8 cellular contexts compared by ENCODE assay signal in genomic region chr16:79597277-79597676, GRCh38. TPM values are rescaled to one million over a fixed set of nuclear protein-coding genes. Genes with fewer than 3 reads are reported as not detected.
A peak's percentile ranks its signal among the peaks of the same experiment; 100 is the strongest.
DNase-seq lines count a peak whose midpoint lies in the region; ATAC-seq and TF ChIP-seq lines count a peak whose summit lies in the region.

No MANE protein-coding gene starts in this region.

- no peak overlapping the region for H3K4me3 Mint-ChIP-seq in MCF 10A (ENCODE audit: unreplicated experiment)

- TF ChIP-seq CTCF in breast epithelium (IDR thresholded peaks at IDR 0.05), result no peak
- TF ChIP-seq CTCF in MCF 10A (IDR thresholded peaks at IDR 0.05; ENCODE audit: unreplicated experiment), result no peak
- TF ChIP-seq CTCF in dorsolateral prefrontal cortex (IDR thresholded peaks at IDR 0.05 in 54 of 56, conservative IDR thresholded peaks at IDR 0.05 in 2 of 56; ENCODE audit: low read depth in 1 of 56, partially characterized antibody in 56 of 56), result no peak
- no peak for TF ChIP-seq CTCF in upper lobe of left lung (IDR thresholded peaks at IDR 0.05)

- peaks cover 0 to under 1% of the 10 kb centered on the region in 2 donors for H3K4me1 ChIP-seq in breast epithelium
- H3K4me1 ChIP-seq in muscle layer of duodenum (ENCODE audit: control insufficient read depth in 1 of 2, insufficient read depth in 2 of 2, low read length in 2 of 2), result peaks cover 3 to 15% of the 10 kb centered on the region in 2 donors
- peaks cover under 1 to 18% (median 2%) of the 10 kb centered on the region in 4 donors for H3K4me1 ChIP-seq in upper lobe of left lung

- H3K27me3 Mint-ChIP-seq in MCF 10A (ENCODE audit: insufficient read depth, unreplicated experiment), result no peaks in the 10 kb centered on the region

- TF ChIP-seq EP300 in upper lobe of left lung (IDR thresholded peaks at IDR 0.05), result no peak

- no peak for TF ChIP-seq POLR2A in breast epithelium (IDR thresholded peaks at IDR 0.05)
- TF ChIP-seq POLR2A in upper lobe of left lung (IDR thresholded peaks at IDR 0.05), result no peak

- H3K4me1 Mint-ChIP-seq in MCF 10A (ENCODE audit: insufficient read depth, unreplicated experiment), result peaks cover 4% of the 10 kb centered on the region

- no peak for DNase-seq in breast epithelium (ENCODE audit: low spot score in 2 of 2)
- no peak for DNase-seq in MCF 10A (ENCODE audit: unreplicated experiment)
- no peak for DNase-seq in dorsolateral prefrontal cortex
- no peak for DNase-seq in upper lobe of left lung

- H3K36me3 ChIP-seq in breast epithelium (no peaks in the 10 kb centered on the region), muscle layer of duodenum (ENCODE audit: control insufficient read depth in 1 of 2, insufficient read depth in 2 of 2, low read length in 2 of 2) (peaks cover 0 to 3% of the 10 kb centered on the region in 2 donors), upper lobe of left lung (no peaks in the 10 kb centered on the region)

- CTCF ChIA-PET in MCF 10A (lab: Yijun Ruan, JAX), result interaction anchor here (0.6 to 0.7 kb wide), 4 partner anchors 528 to 1468 kb away, joined by 3 read pairs; no protein-coding TSS in a partner anchor

- ATAC-seq in upper lobe of left lung (ENCODE audit: low FRiP score in 2 of 2) (no peak), HG03460 (IDR thresholded peaks at IDR 0.05; ENCODE audit: unreplicated experiment) (no peak), GM21717 (IDR thresholded peaks at IDR 0.05; ENCODE audit: unreplicated experiment) (no peak)
- no peak for ATAC-seq in activated CD4-positive, CD25-positive, alpha-beta regulatory T cell treated with anti-CD3 and anti-CD28 coated beads, Interleukin-2, amount 50 U/mL, for 24 hours

- H3K4me3 ChIP-seq in breast epithelium, result peak overlapping the region; percentile 68 to 89 (median 79)
- H3K4me3 ChIP-seq in dorsolateral prefrontal cortex, result peak overlapping the region; percentile 33 to 83 (median 65)
- H3K4me3 ChIP-seq in muscle layer of duodenum (ENCODE audit: low read depth in 1 of 2, low read length in 2 of 2), result peak overlapping the region; percentile 71 to 83
- peak overlapping the region; percentile 38 to 93 (median 78) for H3K4me3 ChIP-seq in upper lobe of left lung

- H3K9me3 Mint-ChIP-seq in MCF 10A (ENCODE audit: unreplicated experiment), result no peaks in the 10 kb centered on the region

- H3K9me3 ChIP-seq in breast epithelium, result no peaks in the 10 kb centered on the region
- no peaks in the 10 kb centered on the region for H3K9me3 ChIP-seq in muscle layer of duodenum (ENCODE audit: control insufficient read depth in 1 of 2, low read length in 2 of 2)
- H3K9me3 ChIP-seq in upper lobe of left lung, result no peaks in the 10 kb centered on the region

- H3K27ac ChIP-seq in breast epithelium, result peak overlapping the region in 1 of 2 donors; percentile 18
- H3K27ac ChIP-seq in dorsolateral prefrontal cortex, result peak overlapping the region in 53 of 59 donors; percentile 20 to 95 (median 84)
- H3K27ac ChIP-seq in muscle layer of duodenum (ENCODE audit: low read length), result peak overlapping the region; percentile 87
- peak overlapping the region; percentile 78 to 96 (median 90) for H3K27ac ChIP-seq in upper lobe of left lung

- H3K36me3 Mint-ChIP-seq in MCF 10A (ENCODE audit: insufficient read depth, unreplicated experiment), result no peaks in the 10 kb centered on the region

- H3K27ac Mint-ChIP-seq in MCF 10A (ENCODE audit: low read depth, unreplicated experiment), result no peak overlapping the region

- intact Hi-C loops in breast epithelium (cut with DNase I; ENCODE audit: low total_unique reads), result no loop called here
- intact Hi-C loops in MCF 10A (cut with micrococcal nuclease), result no loop called here
- intact Hi-C loops in dorsolateral prefrontal cortex (cut with DNase I), result no loop called here

- BruUV-seq in MCF 10A (replicated peaks; lab: Mats Ljungman, UMichigan), result no TSS peak

- POLR2A ChIA-PET in MCF 10A (lab: Yijun Ruan, JAX), result no interaction called here

- H3K27me3 ChIP-seq in breast epithelium, result no peaks in the 10 kb centered on the region
- H3K27me3 ChIP-seq in dorsolateral prefrontal cortex, result peaks cover 0 to 11% (median 0%) of the 10 kb centered on the region in 45 donors
- no peaks in the 10 kb centered on the region for H3K27me3 ChIP-seq in muscle layer of duodenum (ENCODE audit: low read depth, low read length)
- H3K27me3 ChIP-seq in upper lobe of left lung, result no peaks in the 10 kb centered on the region

- 46 to 52% methylated on average over 3 of the region's 3 CpGs for WGBS in upper lobe of left lung, 2 donors

RNA-seq across cellular contexts. Expression of gene MAF, which starts 3.3 kb away (rescaled TPM):
- 10 to 100 TPM; 21.8 to 66.6 (median 37.0) TPM for total RNA-seq in breast epithelium
- total RNA-seq in MCF 10A (2022), result 0.47 and 0.96 TPM in 2 replicates
- total RNA-seq in dorsolateral prefrontal cortex, result 10 to 100 TPM; 14.0 to 73.0 (median 30.3) TPM
- 10 to 100 TPM; 21.1 to 90.1 (median 57.4) TPM for total RNA-seq in upper lobe of left lung
